ENCODE assay signal across 9 cellular contexts in genomic region chr13:40672310-40673060, GRCh38. TPM values are rescaled to one million over a fixed set of nuclear protein-coding genes. Genes with fewer than 3 reads are reported as not detected.
DNase-seq lines count a peak whose midpoint lies in the region; ATAC-seq and FAIRE-seq lines count a peak whose summit lies in the region.
"Had no signal": no experiment of that assay in that cellular context is flagged by ENCODE, and none has a peak within 500 bp of the region (broad histone marks: within the 10 kb centered on the region; RNA-seq: fewer than 3 reads in every experiment).

No MANE protein-coding gene starts in this region.

- intact Hi-C loops in activated CD4-positive, alpha-beta memory T cell treated with anti-CD3 and anti-CD28 coated beads for 36 hours (cut with micrococcal nuclease), result no loop called here

- no peaks in the 10 kb centered on the region for H3K27me3 Mint-ChIP-seq in activated CD4-positive, alpha-beta memory T cell treated with anti-CD3 and anti-CD28 coated beads for 36 hours
- H3K27me3 Mint-ChIP-seq in activated CD4-positive, alpha-beta memory T cell treated with anti-CD3 and anti-CD28 coated beads, Interleukin-2, amount 10 ng/mL, durations not matched to agents 7 days and 5 days, result no peaks in the 10 kb centered on the region
- H3K27me3 Mint-ChIP-seq in CD8-positive, alpha-beta memory T cell, result no peaks in the 10 kb centered on the region

- H3K4me1 Mint-ChIP-seq in activated CD4-positive, alpha-beta memory T cell treated with anti-CD3 and anti-CD28 coated beads for 36 hours (ENCODE audit: low read depth), result peaks cover 34% of the 10 kb centered on the region
- H3K4me1 Mint-ChIP-seq in activated CD4-positive, alpha-beta memory T cell treated with anti-CD3 and anti-CD28 coated beads, Interleukin-2, amount 10 ng/mL, durations not matched to agents 7 days and 5 days, result peaks cover 35% of the 10 kb centered on the region
- H3K4me1 Mint-ChIP-seq in CD8-positive, alpha-beta memory T cell, result peaks cover 11 to 18% (median 12%) of the 10 kb centered on the region in 3 donors

- peak; percentile 32 for DNase-seq in activated CD4-positive, alpha-beta memory T cell treated with anti-CD3 and anti-CD28 coated beads for 36 hours
- DNase-seq in activated CD4-positive, alpha-beta memory T cell treated with anti-CD3 and anti-CD28 coated beads, Interleukin-2, amount 10 ng/mL, durations not matched to agents 7 days and 5 days, result no peak
- DNase-seq in NCI-H460 (ENCODE audit: extremely low read depth, low read depth) (peak; percentile 51), dermis blood vessel endothelial cell (peak; percentile 82), small intestine (peak; percentile 49), medulla oblongata (ENCODE audit: extremely low spot score) (no peak)
- DNase-seq in CD8-positive, alpha-beta memory T cell, result no peak

- H3K4me3 Mint-ChIP-seq in activated CD4-positive, alpha-beta memory T cell treated with anti-CD3 and anti-CD28 coated beads for 36 hours, result no peak overlapping the region
- H3K4me3 Mint-ChIP-seq in activated CD4-positive, alpha-beta memory T cell treated with anti-CD3 and anti-CD28 coated beads, Interleukin-2, amount 10 ng/mL, durations not matched to agents 7 days and 5 days, result no peak overlapping the region
- H3K4me3 Mint-ChIP-seq in CD8-positive, alpha-beta memory T cell, result no peak overlapping the region

- no peak overlapping the region for H3K4me3 ChIP-seq in small intestine (ENCODE audit: low read depth in 1 of 2, low read length in 2 of 2)
- H3K4me3 ChIP-seq in CD8-positive, alpha-beta memory T cell (ENCODE audit: low read length), result no peak overlapping the region
- H3K4me3 ChIP-seq: BLaER1 had no signal

- CTCF ChIA-PET in activated CD4-positive, alpha-beta memory T cell treated with anti-CD3 and anti-CD28 coated beads for 36 hours (lab: Charles Lee), result interaction anchor here (0.7 to 4.2 kb wide), 4 partner anchors 10 to 604 kb away, joined by 3 to 15 read pairs (median 4); no protein-coding TSS in a partner anchor
- CTCF ChIA-PET in activated CD4-positive, alpha-beta memory T cell treated with anti-CD3 and anti-CD28 coated beads, Interleukin-2, amount 10 ng/mL, durations not matched to agents 7 days and 5 days (lab: Charles Lee), result interaction anchor here (0.9 to 2.5 kb wide), 4 partner anchors 10 to 729 kb away, joined by 3 to 15 read pairs (median 4); no protein-coding TSS in a partner anchor
- CTCF ChIA-PET in CD8-positive, alpha-beta memory T cell (lab: Charles Lee), result interaction anchor here (1.0 to 3.2 kb wide), 2 partner anchors 11 to 603 kb away, joined by 4 to 20 read pairs; no protein-coding TSS in a partner anchor

- no peak overlapping the region for H3K27ac ChIP-seq in small intestine (ENCODE audit: low read depth in 1 of 2, low read length in 1 of 2)
- no peak overlapping the region for H3K27ac ChIP-seq in CD8-positive, alpha-beta memory T cell (ENCODE audit: low read depth, low read length)
- H3K27ac ChIP-seq: BLaER1 had no signal

- no peak for ATAC-seq in GM21576 (IDR thresholded peaks at IDR 0.05; ENCODE audit: unreplicated experiment)

- no peaks in the 10 kb centered on the region for H3K27me3 ChIP-seq in small intestine (ENCODE audit: control insufficient read depth in 2 of 2, insufficient read depth in 2 of 2, low read length in 2 of 2)
- no peaks in the 10 kb centered on the region for H3K27me3 ChIP-seq in CD8-positive, alpha-beta memory T cell (ENCODE audit: insufficient read depth, low read length, poor library complexity, severe bottlenecking)
- H3K27me3 ChIP-seq: BLaER1 had no signal

- H3K36me3 Mint-ChIP-seq in activated CD4-positive, alpha-beta memory T cell treated with anti-CD3 and anti-CD28 coated beads for 36 hours, result no peaks in the 10 kb centered on the region
- no peaks in the 10 kb centered on the region for H3K36me3 Mint-ChIP-seq in activated CD4-positive, alpha-beta memory T cell treated with anti-CD3 and anti-CD28 coated beads, Interleukin-2, amount 10 ng/mL, durations not matched to agents 7 days and 5 days (ENCODE audit: low read depth)
- peaks cover 0 to under 1% (median 0%) of the 10 kb centered on the region in 3 donors for H3K36me3 Mint-ChIP-seq in CD8-positive, alpha-beta memory T cell

- no peaks in the 10 kb centered on the region for H3K9me3 Mint-ChIP-seq in activated CD4-positive, alpha-beta memory T cell treated with anti-CD3 and anti-CD28 coated beads for 36 hours
- no peaks in the 10 kb centered on the region for H3K9me3 Mint-ChIP-seq in activated CD4-positive, alpha-beta memory T cell treated with anti-CD3 and anti-CD28 coated beads, Interleukin-2, amount 10 ng/mL, durations not matched to agents 7 days and 5 days
- no peaks in the 10 kb centered on the region for H3K9me3 Mint-ChIP-seq in CD8-positive, alpha-beta memory T cell

- no peak for FAIRE-seq in small intestine (lab: Jason Lieb, UNC)

- peaks cover 2 to 5% of the 10 kb centered on the region in 2 donors for H3K4me1 ChIP-seq in small intestine (ENCODE audit: control insufficient read depth in 2 of 2, insufficient read depth in 1 of 2, low read depth in 1 of 2, low read length in 1 of 2)
- peaks cover 13% of the 10 kb centered on the region for H3K4me1 ChIP-seq in CD8-positive, alpha-beta memory T cell (ENCODE audit: insufficient read depth, low read length)

- no peak overlapping the region for H3K27ac Mint-ChIP-seq in activated CD4-positive, alpha-beta memory T cell treated with anti-CD3 and anti-CD28 coated beads for 36 hours
- H3K27ac Mint-ChIP-seq in activated CD4-positive, alpha-beta memory T cell treated with anti-CD3 and anti-CD28 coated beads, Interleukin-2, amount 10 ng/mL, durations not matched to agents 7 days and 5 days, result no peak overlapping the region
- H3K27ac Mint-ChIP-seq in CD8-positive, alpha-beta memory T cell, result no peak overlapping the region

- 30 to 43% (median 40%) methylated on average over 3 of the region's 3 CpGs for WGBS in small intestine, 3 donors

- no peaks in the 10 kb centered on the region for H3K9me3 ChIP-seq in small intestine (ENCODE audit: control insufficient read depth, low read depth)
- H3K9me3 ChIP-seq in CD8-positive, alpha-beta memory T cell (ENCODE audit: low read length), result no peaks in the 10 kb centered on the region
- H3K9me3 ChIP-seq: BLaER1 had no signal

- H3K36me3 ChIP-seq in small intestine (ENCODE audit: control insufficient read depth in 2 of 2, insufficient read depth in 2 of 2, low read length in 2 of 2), result no peaks in the 10 kb centered on the region
- no peaks in the 10 kb centered on the region for H3K36me3 ChIP-seq in CD8-positive, alpha-beta memory T cell (ENCODE audit: insufficient read depth, low read length)
- H3K36me3 ChIP-seq: BLaER1 had no signal

- POLR2A ChIA-PET in activated CD4-positive, alpha-beta memory T cell treated with anti-CD3 and anti-CD28 coated beads for 36 hours (lab: Charles Lee), result interaction anchor here (0.8 to 1.0 kb wide), 2 partner anchors 19 to 228 kb away, joined by 3 to 4 read pairs; no protein-coding TSS in a partner anchor
- POLR2A ChIA-PET in activated CD4-positive, alpha-beta memory T cell treated with anti-CD3 and anti-CD28 coated beads, Interleukin-2, amount 10 ng/mL, durations not matched to agents 7 days and 5 days (lab: Charles Lee), result interaction anchor here (0.8 to 1.8 kb wide), 5 partner anchors 8 to 284 kb away, joined by 3 to 7 read pairs (median 3); no protein-coding TSS in a partner anchor
- POLR2A ChIA-PET in CD8-positive, alpha-beta memory T cell (lab: Charles Lee), result interaction anchor here (0.7 kb wide), 1 partner anchor 103 kb away, joined by 4 read pairs; no protein-coding TSS in a partner anchor

RNA-seq across cellular contexts. Expression of gene FOXO1, which starts 6.0 kb away (rescaled TPM):
- total RNA-seq in activated CD4-positive, alpha-beta memory T cell treated with anti-CD3 and anti-CD28 coated beads for 36 hours, result 10 to 100 TPM; 34.2 to 34.5 TPM
- total RNA-seq in activated CD4-positive, alpha-beta memory T cell treated with anti-CD3 and anti-CD28 coated beads, Interleukin-2, amount 10 ng/mL, durations not matched to agents 7 days and 5 days, result 10 to 100 TPM; 31.6 to 32.2 TPM
- total RNA-seq in NCI-H460 (2014; rRNA removed; shearing (Covaris generic)), result 3.5 and 3.9 TPM in 2 replicates
- polyA plus RNA-seq in NCI-H460 (2014; cell fraction: nucleus; rRNA removed), result 2.6 and 4.4 TPM in 2 replicates
- total RNA-seq in dermis blood vessel endothelial cell, result 35.4 and 60.4 TPM in 2 replicates
- 1 to 10 TPM; 4.0 to 9.0 (median 5.1) TPM for polyA plus RNA-seq in small intestine
- total RNA-seq in CD8-positive, alpha-beta memory T cell, result 10 to 100 TPM; 32.6 to 32.9 TPM
- polyA plus RNA-seq in CD8-positive, alpha-beta memory T cell, result 56.2 TPM

Comparison
In these comparisons a context has a peak if more than half of its experiments do, and no peak if none do; other contexts are left out.
1. DNase-seq: peak in activated CD4-positive, alpha-beta memory T cell treated with anti-CD3 and anti-CD28 coated beads for 36 hours (single experiment), NCI-H460 (single experiment), dermis blood vessel endothelial cell (single experiment) and small intestine (single experiment); none in activated CD4-positive, alpha-beta memory T cell treated with anti-CD3 and anti-CD28 coated beads, Interleukin-2, amount 10 ng/mL, durations not matched to agents 7 days and 5 days (single experiment), CD8-positive, alpha-beta memory T cell (0 of 5) and medulla oblongata (single experiment).